Comparison of ENCODE assay signal across 20 cellular contexts in genomic region chr17:34634551-34635160, GRCh38. TPM values are rescaled to one million over a fixed set of nuclear protein-coding genes. Genes with fewer than 3 reads are reported as not detected.
DNase-seq lines count a peak whose midpoint lies in the region; ATAC-seq, FAIRE-seq and TF ChIP-seq lines count a peak whose summit lies in the region.
"Had no signal": no experiment of that assay in that cellular context is flagged by ENCODE, and none has a peak within 500 bp of the region (broad histone marks: within the 10 kb centered on the region; RNA-seq: fewer than 3 reads in every experiment).

No MANE protein-coding gene starts in this region.

- ATAC-seq in lower lobe of right lung (no peak), HG03175 (IDR thresholded peaks at IDR 0.05; ENCODE audit: unreplicated experiment) (no peak), GM21360 (IDR thresholded peaks at IDR 0.05; ENCODE audit: unreplicated experiment) (no peak)
- ATAC-seq: GM23338 had no signal

- no peak overlapping the region for H3K23ac ChIP-seq in H1 (ENCODE audit: insufficient read length)

- H3K4ac ChIP-seq in H1 (replicated peaks; ENCODE audit: insufficient read length, low read depth, low read length) = no peak overlapping the region

- H3K4me3 ChIP-seq in Peyer's patch = no peak overlapping the region
- no peak overlapping the region for H3K4me3 ChIP-seq in H1 (ENCODE audit: extremely low read depth in 1 of 4, insufficient read depth in 2 of 4, low read depth in 3 of 4, low read length in 4 of 4)
- no peak overlapping the region for H3K4me3 ChIP-seq in lower lobe of right lung
- H3K4me3 ChIP-seq in small intestine (ENCODE audit: low read depth in 1 of 2, low read length in 2 of 2) = peak overlapping the region in 1 of 2 donors; percentile 18
- no peak overlapping the region for H3K4me3 ChIP-seq in MG63
- H3K4me3 ChIP-seq: GM23338, HAP-1 had no signal

- H2AFZ ChIP-seq in H1 (ENCODE audit: low read length) = no peak overlapping the region
- H2AFZ ChIP-seq: GM23338 had no signal

- H3K36me3 ChIP-seq in Peyer's patch = no peaks in the 10 kb centered on the region
- H3K36me3 ChIP-seq in H1 (ENCODE audit: control insufficient read depth in 2 of 4, insufficient read depth in 4 of 4, low read length in 3 of 4) = no peaks in the 10 kb centered on the region
- no peaks in the 10 kb centered on the region for H3K36me3 ChIP-seq in lower lobe of right lung
- H3K36me3 ChIP-seq in small intestine (ENCODE audit: control insufficient read depth in 2 of 2, insufficient read depth in 2 of 2, low read length in 2 of 2) = no peaks in the 10 kb centered on the region
- H3K36me3 ChIP-seq in MG63 = no peaks in the 10 kb centered on the region
- H3K36me3 ChIP-seq: HAP-1 had no signal

- peak in 2 of 3 donors; percentile 50 to 54 for DNase-seq in Peyer's patch
- DNase-seq in H1 (ENCODE audit: low read depth in 1 of 2, low spot score in 2 of 2) = no peak
- peak; percentile 29 for DNase-seq in lower lobe of right lung
- peak; percentile 96 for DNase-seq in small intestine
- no peak for DNase-seq in MG63
- DNase-seq in effector CD8-positive, alpha-beta T cell (lab: John Stamatoyannopoulos, UW) = no peak
- DNase-seq: C1 segment of cervical spinal cord; Calu3; CD4-positive, alpha-beta memory T cell; COR-L47; DND-41 had no signal

- CTCF ChIA-PET in H1 (lab: Charles Lee; ENCODE audit: partially characterized antibody) = interaction anchor here (0.7 to 1.9 kb wide), 7 partner anchors 12 to 256 kb away, joined by 3 to 5 read pairs (median 3); no protein-coding TSS in a partner anchor

- no peak overlapping the region for H4K8ac ChIP-seq in H1 (ENCODE audit: extremely low read depth, insufficient read depth, low read length)

- H3K4me1 ChIP-seq in Peyer's patch = peaks cover 0 to 9% (median 0%) of the 10 kb centered on the region in 4 donors
- H3K4me1 ChIP-seq in H1 (replicated peaks in 1 of 4; ENCODE audit: control insufficient read depth in 3 of 4, insufficient read depth in 4 of 4, low read length in 3 of 4) = peaks cover 0 to 18% (median 2%) of the 10 kb centered on the region in 4 experiments; a peak in 5 of 7 replicates
- H3K4me1 ChIP-seq in lower lobe of right lung = peaks cover 12% of the 10 kb centered on the region
- peaks cover 0 to 11% of the 10 kb centered on the region in 2 donors for H3K4me1 ChIP-seq in small intestine (ENCODE audit: control insufficient read depth in 2 of 2, insufficient read depth in 1 of 2, low read depth in 1 of 2, low read length in 1 of 2)
- H3K4me1 ChIP-seq: HAP-1 had no signal

- H3K18ac ChIP-seq in H1 (ENCODE audit: extremely low read depth, low read length) = no peak overlapping the region

- WGBS in H1 (ENCODE audit: extremely low coverage in 1 of 2, insufficient coverage in 1 of 2, insufficient read length in 1 of 2, insufficient replicate concordance in 2 of 2, low coverage in 1 of 2, low lambda C conversion rate in 2 of 2, missing lambda C conversion rate in 1 of 2), 2 experiments = 90% methylated on average over 12 of the region's 15 CpGs; no CpG with 5 or more reads in 1 of the 2 experiments
- WGBS in small intestine, 3 donors = 26 to 78% (median 30%) methylated on average over 15 of the region's 15 CpGs

- H2AK5ac ChIP-seq in H1 (ENCODE audit: low read depth, low read length) = 0 out of 2 replicates have a peak overlapping the region, but pooled peaks have one; percentile 19

- intact Hi-C loops in lower lobe of right lung (cut with DNase I) = no loop called here

- H3K14ac ChIP-seq in H1 (ENCODE audit: insufficient read length) = no peak overlapping the region

- TF ChIP-seq POLR2A in Peyer's patch (IDR thresholded peaks at IDR 0.05) = no peak
- TF ChIP-seq POLR2A in H1 (IDR thresholded peaks at IDR 0.05; ENCODE audit: control extremely low read depth in 1 of 2, low read depth in 2 of 2, low read length in 2 of 2) = no peak

- no peak for TF ChIP-seq EP300 in H1 (IDR thresholded peaks at IDR 0.05; ENCODE audit: borderline replicate concordance in 1 of 2, low read depth in 2 of 2, low read length in 2 of 2)

- H3K23me2 ChIP-seq in H1 (ENCODE audit: low read depth, low read length) = no peaks in the 10 kb centered on the region

- H3K27me3 ChIP-seq in Peyer's patch (no peaks in the 10 kb centered on the region), H1 (replicated peaks in 1 of 4; ENCODE audit: control insufficient read depth in 3 of 4, extremely low read depth in 1 of 4, insufficient read depth in 3 of 4, low read length in 3 of 4) (peaks cover 2 to 24% (median 14%) of the 10 kb centered on the region in 4 experiments; a peak in 6 of 7 replicates), lower lobe of right lung (ENCODE audit: low read depth) (peaks cover 72% of the 10 kb centered on the region), small intestine (ENCODE audit: control insufficient read depth in 2 of 2, insufficient read depth in 2 of 2, low read length in 2 of 2) (no peaks in the 10 kb centered on the region), MG63 (no peaks in the 10 kb centered on the region)

- H3K79me2 ChIP-seq in H1 (ENCODE audit: control insufficient read depth in 1 of 2, insufficient read depth in 2 of 2, low read length in 2 of 2) = no peaks in the 10 kb centered on the region

- POLR2A ChIA-PET in H1 (lab: Charles Lee; ENCODE audit: partially characterized antibody) = interaction anchor here (1.6 kb wide), 1 partner anchor 19 kb away, joined by 3 read pairs; no protein-coding TSS in a partner anchor

- H3K27ac ChIP-seq in Peyer's patch (no peak overlapping the region), H1 (ENCODE audit: low read depth, low read length) (no peak overlapping the region), lower lobe of right lung (no peak overlapping the region), small intestine (ENCODE audit: low read depth in 1 of 2, low read length in 1 of 2) (peak overlapping the region in 1 of 2 donors; percentile 67)

- no peak for TF ChIP-seq CTCF in Peyer's patch (IDR thresholded peaks at IDR 0.05)
- TF ChIP-seq CTCF in H1 (IDR thresholded peaks at IDR 0.05; ENCODE audit: control extremely low read depth in 1 of 3, insufficient read depth in 1 of 3, low read depth in 1 of 3, low read length in 3 of 3) = no peak
- TF ChIP-seq CTCF in lower lobe of right lung (IDR thresholded peaks at IDR 0.05) = no peak

- H3K4me2 ChIP-seq in H1 (ENCODE audit: insufficient read depth in 1 of 2, low read depth in 2 of 2, low read length in 2 of 2) = no peak overlapping the region
- H3K4me2 ChIP-seq: GM23338 had no signal

- no peak overlapping the region for H4K91ac ChIP-seq in H1 (replicated peaks; ENCODE audit: insufficient read length, low read length)

- H2BK20ac ChIP-seq in H1 (ENCODE audit: low read length) = no peak overlapping the region

- H3K9me3 ChIP-seq in Peyer's patch = no peaks in the 10 kb centered on the region
- no peaks in the 10 kb centered on the region for H3K9me3 ChIP-seq in H1 (ENCODE audit: insufficient read depth in 2 of 2, low read depth in 1 of 2, low read length in 1 of 2)
- no peaks in the 10 kb centered on the region for H3K9me3 ChIP-seq in lower lobe of right lung
- no peaks in the 10 kb centered on the region for H3K9me3 ChIP-seq in small intestine (ENCODE audit: control insufficient read depth, low read depth)
- H3K9me3 ChIP-seq in MG63 = no peaks in the 10 kb centered on the region
- H3K9me3 ChIP-seq: HAP-1 had no signal

- no peak for FAIRE-seq in H1 (lab: Jason Lieb, UNC)
- FAIRE-seq in small intestine (lab: Jason Lieb, UNC) = no peak
- FAIRE-seq: G401.6, GM12892, H54 had no signal

- no peak for TF ChIP-seq RAD21 in H1 (IDR thresholded peaks at IDR 0.05 in 1 of 2, conservative IDR thresholded peaks at IDR 0.05 in 1 of 2; ENCODE audit: low read depth in 2 of 2, low read length in 2 of 2)

- H3K79me1 ChIP-seq in H1 (ENCODE audit: low read depth, low read length) = no peaks in the 10 kb centered on the region

- 0 out of 2 replicates have a peak overlapping the region, but pooled peaks have one; percentile 95 for H2BK15ac ChIP-seq in H1 (ENCODE audit: low read length)

- H3K9ac ChIP-seq in H1 (replicated peaks in 1 of 4; ENCODE audit: extremely low read depth in 1 of 4, low read depth in 3 of 4, low read length in 3 of 4) = no peak overlapping the region

- no peak overlapping the region for H2BK5ac ChIP-seq in H1 (ENCODE audit: low read depth, low read length)

- no peak overlapping the region for H3K56ac ChIP-seq in H1 (replicated peaks; ENCODE audit: insufficient read length, low read depth, low read length)

- no peak overlapping the region for H2BK120ac ChIP-seq in H1 (replicated peaks; ENCODE audit: low read depth, low read length)

- H4K5ac ChIP-seq in H1 (ENCODE audit: insufficient read length, low read depth, low read length) = no peak overlapping the region

- no peaks in the 10 kb centered on the region for H4K20me1 ChIP-seq in H1 (replicated peaks in 1 of 2; ENCODE audit: control insufficient read depth in 1 of 2, insufficient read depth in 2 of 2, low read length in 2 of 2)

- no peak overlapping the region for H2BK12ac ChIP-seq in H1 (ENCODE audit: low read depth, low read length)

TF ChIP-seq in H1, 55 proteins besides CTCF, POLR2A, EP300 and RAD21:
- TF ChIP-seq HDAC2 (IDR thresholded peaks at IDR 0.05; ENCODE audit: borderline replicate concordance in 1 of 2, low read depth in 2 of 2, low read length in 2 of 2) (no peak), TAF1 (IDR thresholded peaks at IDR 0.05; ENCODE audit: low read depth, low read length) (no peak)

RNA-seq across cellular contexts. Expression of gene TMEM132E, which starts 55.3 kb away (rescaled TPM):
- 1 to 10 TPM in 1 of 4 donors, under 1 TPM in 1, not detected in 2; 0.13 to 1.7 TPM for total RNA-seq in Peyer's patch
- 0.31 and 0.45 TPM in 2 replicates for total RNA-seq in H1 (2021; fragmentation: NEBNext Ultra II Directional; extraction: Animal tissue kit (Norgen Biotek cat#: 25700))
- polyA plus RNA-seq in H1 (2011; rRNA removed) = 0.60 and 0.67 TPM in 2 replicates
- polyA plus RNA-seq in H1 (2011; cell fraction: cytosol; rRNA removed) = 0.35 TPM
- 2.6 TPM for polyA plus RNA-seq in H1 (2011; cell fraction: nucleus; rRNA removed)
- 0.18 to 0.65 TPM (median 0.55 TPM) in 4 replicates for polyA plus RNA-seq in H1 (2012, experiment 1 of 2)
- 0.26 TPM for polyA plus RNA-seq in H1 (2012, experiment 2 of 2)
- 0.32 TPM for polyA plus RNA-seq in H1 (2013, experiment 1 of 2)
- polyA plus RNA-seq in H1 (2013, experiment 2 of 2) = 0.17 TPM
- 0.24 and 0.69 TPM in 2 replicates for polyA minus RNA-seq in H1 (2011; rRNA and poly(A)+ RNA removed)
- 0.22 TPM for polyA minus RNA-seq in H1 (2011; cell fraction: cytosol; rRNA and poly(A)+ RNA removed)
- polyA minus RNA-seq in H1 (2011; cell fraction: nucleus; rRNA and poly(A)+ RNA removed) = 0.40 TPM
- 0.53 TPM for total RNA-seq in lower lobe of right lung
- polyA plus RNA-seq in small intestine = 1 to 10 TPM in 2 of 3 donors, under 1 TPM in 1; 0.48 to 9.2 (median 7.3) TPM
- total RNA-seq in MG63 (2014; rRNA removed; shearing (Covaris generic); ENCODE audit: low replicate concordance) = not detected in 2 replicates
- total RNA-seq: A172 had no signal
- polyA plus RNA-seq: BJ had no signal

Comparison
In these comparisons a context has a peak if more than half of its experiments do, and no peak if none do; other contexts are left out.
1. DNase-seq: peak in Peyer's patch (2 of 3), lower lobe of right lung (single experiment) and small intestine (single experiment); none in H1 (0 of 2), MG63 (single experiment) and effector CD8-positive, alpha-beta T cell (single experiment).